Comparison of ENCODE assay signal across 16 cellular contexts in genomic region chr6:160035241-160035640, GRCh38.
A peak's percentile ranks its signal among the peaks of the same experiment; 100 is the strongest.
DNase-seq lines count a peak whose midpoint lies in the region; ATAC-seq and TF ChIP-seq lines count a peak whose summit lies in the region.
"Had no signal": no experiment of that assay in that cellular context is flagged by ENCODE, and none has a peak within 500 bp of the region (broad histone marks: within the 10 kb centered on the region; RNA-seq: fewer than 3 reads in every experiment).

No MANE protein-coding gene starts in this region.

- no peak overlapping the region for H3K4me3 ChIP-seq in mammary epithelial cell (replicated peaks in 1 of 3; ENCODE audit: insufficient read depth in 1 of 3, low read depth in 2 of 3, low read length in 3 of 3)
- no peak overlapping the region for H3K4me3 ChIP-seq in mesenchymal stem cell (ENCODE audit: insufficient read depth in 1 of 2, low read depth in 1 of 2, low read length in 2 of 2)
- no peak overlapping the region for H3K4me3 ChIP-seq in neuronal stem cell (ENCODE audit: low read length in 2 of 2)

- H3K23ac ChIP-seq in mesenchymal stem cell (ENCODE audit: low read length in 2 of 2) (no peak overlapping the region), neuronal stem cell (ENCODE audit: low read depth, low read length, poor library complexity) (no peak overlapping the region)

- no peak overlapping the region for H2AFZ ChIP-seq in mammary epithelial cell (ENCODE audit: low read depth, low read length)
- H2AFZ ChIP-seq in mesenchymal stem cell (ENCODE audit: low read depth, low read length) = no peak overlapping the region
- H2AFZ ChIP-seq in neuronal stem cell (ENCODE audit: low read length) = no peak overlapping the region

- DNase-seq in MCF 10A (ENCODE audit: unreplicated experiment) (no peak), mammary epithelial cell (no peak), T-helper 17 cell (no peak), foreskin keratinocyte (no peak), mesenchymal stem cell (no peak), neuronal stem cell (ENCODE audit: low spot score) (no peak)
- DNase-seq in stimulated activated effector memory CD8-positive, alpha-beta T cell treated with anti-CD3 and anti-CD28 coated beads, Interleukin-12 subunit alpha, Interleukin-12 subunit beta, amount 100 ng/mL, for 72 hours (ENCODE audit: low spot score in 2 of 2) = no peak
- DNase-seq: C1 segment of cervical spinal cord, Caco-2, KG1, NCI-H1092 treated with DMSO at 0.1 percent for 48 hours, NCI-H1694 treated with DMSO at 0.1 percent for 48 hours, NCI-H69, PC-3 had no signal

- H3K4me1 Mint-ChIP-seq in MCF 10A (ENCODE audit: insufficient read depth, unreplicated experiment) (peaks cover 55% of the 10 kb centered on the region), T-helper 17 cell (peaks cover 22% of the 10 kb centered on the region)
- H3K4me1 Mint-ChIP-seq in stimulated activated effector memory CD8-positive, alpha-beta T cell treated with anti-CD3 and anti-CD28 coated beads, Interleukin-12 subunit alpha, Interleukin-12 subunit beta, amount 100 ng/mL, for 72 hours = peaks cover 39% of the 10 kb centered on the region

- no peaks in the 10 kb centered on the region for H3K9me3 Mint-ChIP-seq in MCF 10A (ENCODE audit: unreplicated experiment)
- no peaks in the 10 kb centered on the region for H3K9me3 Mint-ChIP-seq in stimulated activated effector memory CD8-positive, alpha-beta T cell treated with anti-CD3 and anti-CD28 coated beads, Interleukin-12 subunit alpha, Interleukin-12 subunit beta, amount 100 ng/mL, for 72 hours

- intact Hi-C loops in MCF 10A (cut with micrococcal nuclease) (no loop called here), mammary epithelial cell (cut with micrococcal nuclease) (no loop called here)

- peaks cover 60% of the 10 kb centered on the region for H3K36me3 Mint-ChIP-seq in MCF 10A (ENCODE audit: insufficient read depth, unreplicated experiment)
- peaks cover 20% of the 10 kb centered on the region for H3K36me3 Mint-ChIP-seq in T-helper 17 cell (ENCODE audit: low read depth)
- peaks cover 97% of the 10 kb centered on the region for H3K36me3 Mint-ChIP-seq in stimulated activated effector memory CD8-positive, alpha-beta T cell treated with anti-CD3 and anti-CD28 coated beads, Interleukin-12 subunit alpha, Interleukin-12 subunit beta, amount 100 ng/mL, for 72 hours

- no peak for TF ChIP-seq CTCF in MCF 10A (IDR thresholded peaks at IDR 0.05; ENCODE audit: unreplicated experiment)
- TF ChIP-seq CTCF in mammary epithelial cell (conservative IDR thresholded peaks at IDR 0.05 in 1 of 2, IDR thresholded peaks at IDR 0.05 in 1 of 2; ENCODE audit: extremely low read depth in 1 of 2, insufficient read depth in 1 of 2, low read depth in 1 of 2, low read length in 2 of 2) = no peak
- no peak for TF ChIP-seq CTCF in foreskin keratinocyte (conservative IDR thresholded peaks at IDR 0.05)

- no peak overlapping the region for H2AK5ac ChIP-seq in mesenchymal stem cell (ENCODE audit: low read length, severe bottlenecking)
- no peak overlapping the region for H2AK5ac ChIP-seq in neuronal stem cell (ENCODE audit: low read depth, low read length)

- CTCF ChIA-PET in MCF 10A (lab: Yijun Ruan, JAX) = interaction anchor here (0.6 to 1.3 kb wide), 2 partner anchors 68 to 848 kb away, joined by 3 to 4 read pairs; no protein-coding TSS in a partner anchor
- CTCF ChIA-PET in mammary epithelial cell (lab: Charles Lee; ENCODE audit: low non-redundant PET) = no interaction called here

- H3K18ac ChIP-seq in mesenchymal stem cell (ENCODE audit: low read depth in 1 of 2, low read length in 2 of 2) (no peak overlapping the region), neuronal stem cell (ENCODE audit: low read length) (no peak overlapping the region)

- H3K4me3 Mint-ChIP-seq in MCF 10A (ENCODE audit: unreplicated experiment) (peak overlapping the region; percentile 21), T-helper 17 cell (no peak overlapping the region)
- no peak overlapping the region for H3K4me3 Mint-ChIP-seq in stimulated activated effector memory CD8-positive, alpha-beta T cell treated with anti-CD3 and anti-CD28 coated beads, Interleukin-12 subunit alpha, Interleukin-12 subunit beta, amount 100 ng/mL, for 72 hours

- ATAC-seq in T-helper 17 cell = no peak
- ATAC-seq in foreskin keratinocyte = no peak
- no peak for ATAC-seq in stimulated activated effector memory CD8-positive, alpha-beta T cell treated with anti-CD3 and anti-CD28 coated beads, Interleukin-12 subunit alpha, Interleukin-12 subunit beta, amount 100 ng/mL, for 72 hours
- ATAC-seq in GM18498 (IDR thresholded peaks at IDR 0.05; ENCODE audit: unreplicated experiment) = no peak
- ATAC-seq: HCT116, PC-3 had no signal

- H3K4me2 ChIP-seq in mammary epithelial cell (ENCODE audit: insufficient read depth, low read depth, low read length) (no peak overlapping the region), mesenchymal stem cell (ENCODE audit: low read length, poor library complexity, severe bottlenecking) (no peak overlapping the region), neuronal stem cell (ENCODE audit: insufficient read depth, low read length, poor library complexity, severe bottlenecking) (no peak overlapping the region)

- in situ Hi-C loops in mammary epithelial cell (cut with MboI; ENCODE audit: low sequenced_read_pairs in 2 of 2) = no loop called here

- 96% methylated on average over 4 of the region's 7 CpGs for WGBS in mammary epithelial cell (ENCODE audit: low coverage, missing lambda C conversion rate)
- 98% methylated on average over 7 of the region's 7 CpGs for WGBS in mesenchymal stem cell
- WGBS in neuronal stem cell (ENCODE audit: extremely low coverage in 2 of 2, insufficient read length in 2 of 2, insufficient replicate concordance in 1 of 2), 2 donors = no CpG with 5 or more reads among the region's 7 CpGs

- H2BK120ac ChIP-seq in mesenchymal stem cell (ENCODE audit: low read depth, low read length) (no peak overlapping the region), neuronal stem cell (ENCODE audit: low read depth, low read length) (no peak overlapping the region)

- POLR2A ChIA-PET in MCF 10A (lab: Yijun Ruan, JAX) = interaction anchor here (0.6 to 5.0 kb wide), 4 partner anchors 9 to 71 kb away, joined by 3 to 33 read pairs (median 6); partner anchors contain the start of gene IGF2R

- H3K4ac ChIP-seq in mesenchymal stem cell (ENCODE audit: low read depth in 1 of 2, low read length in 2 of 2) (no peak overlapping the region), neuronal stem cell (ENCODE audit: low read length) (no peak overlapping the region)

- dilution Hi-C loops in mammary epithelial cell (cut with HindIII; ENCODE audit: low sequenced_read_pairs) = no loop called here

- peaks cover 5% of the 10 kb centered on the region for H3K79me2 ChIP-seq in mammary epithelial cell (ENCODE audit: insufficient read depth, low read length)

- H3K4me1 ChIP-seq in mammary epithelial cell (ENCODE audit: insufficient read depth, low read length) (peaks cover 25% of the 10 kb centered on the region), foreskin keratinocyte (peaks cover 18% of the 10 kb centered on the region), mesenchymal stem cell (ENCODE audit: control insufficient read depth, insufficient read depth, low read depth, low read length) (peaks cover 6% of the 10 kb centered on the region), neuronal stem cell (ENCODE audit: control insufficient read depth in 2 of 2, insufficient read depth in 1 of 2, low read depth in 1 of 2, low read length in 2 of 2) (peaks cover 2 to 3% of the 10 kb centered on the region in 2 donors)
- H3K4me1 ChIP-seq: Caco-2 had no signal

- H3K36me3 ChIP-seq in mammary epithelial cell (ENCODE audit: insufficient read depth, low read length) = peaks cover 13% of the 10 kb centered on the region
- H3K36me3 ChIP-seq in mesenchymal stem cell (ENCODE audit: control insufficient read depth in 1 of 2, insufficient read depth in 2 of 2, low read depth in 1 of 2, low read length in 2 of 2) = peaks cover 39 to 64% of the 10 kb centered on the region in 2 experiments
- H3K36me3 ChIP-seq in neuronal stem cell (replicated peaks in 1 of 2; ENCODE audit: control insufficient read depth in 2 of 2, insufficient read depth in 2 of 2, low read length in 2 of 2) = peaks cover 29 to 98% of the 10 kb centered on the region in 2 donors

- no peaks in the 10 kb centered on the region for H3K27me3 Mint-ChIP-seq in MCF 10A (ENCODE audit: insufficient read depth, unreplicated experiment)
- no peaks in the 10 kb centered on the region for H3K27me3 Mint-ChIP-seq in T-helper 17 cell

- no peaks in the 10 kb centered on the region for H3K9me3 ChIP-seq in mammary epithelial cell (replicated peaks; ENCODE audit: insufficient read depth, low read length)
- no peaks in the 10 kb centered on the region for H3K9me3 ChIP-seq in T-helper 17 cell (ENCODE audit: control insufficient read depth, low read length, poor library complexity, severe bottlenecking)
- H3K9me3 ChIP-seq in mesenchymal stem cell (ENCODE audit: control insufficient read depth, low read length) = no peaks in the 10 kb centered on the region
- no peaks in the 10 kb centered on the region for H3K9me3 ChIP-seq in neuronal stem cell (replicated peaks in 1 of 2; ENCODE audit: control insufficient read depth in 2 of 2, insufficient read depth in 1 of 2, low read depth in 1 of 2, low read length in 2 of 2)
- H3K9me3 ChIP-seq: Caco-2 had no signal

- no peak overlapping the region for H2BK12ac ChIP-seq in mesenchymal stem cell (ENCODE audit: low read length in 2 of 2)
- H2BK12ac ChIP-seq in neuronal stem cell (ENCODE audit: low read length) = no peak overlapping the region

- H2BK15ac ChIP-seq in mesenchymal stem cell (ENCODE audit: low read depth, poor library complexity, severe bottlenecking) (no peak overlapping the region), neuronal stem cell (ENCODE audit: low read length) (no peak overlapping the region)

- no peak overlapping the region for H3K27ac ChIP-seq in mammary epithelial cell (ENCODE audit: insufficient read depth, low read depth, low read length)
- peak overlapping the region; percentile 89 for H3K27ac ChIP-seq in foreskin keratinocyte
- H3K27ac ChIP-seq in mesenchymal stem cell (ENCODE audit: low read length, poor library complexity, severe bottlenecking) = no peak overlapping the region
- H3K27ac ChIP-seq in neuronal stem cell (replicated peaks; ENCODE audit: low read length) = no peak overlapping the region

- H3K27me3 ChIP-seq in mammary epithelial cell (ENCODE audit: insufficient read depth, low read length) (no peaks in the 10 kb centered on the region), foreskin keratinocyte (no peaks in the 10 kb centered on the region), mesenchymal stem cell (ENCODE audit: control insufficient read depth in 1 of 2, insufficient read depth in 1 of 2, low read length in 2 of 2) (no peaks in the 10 kb centered on the region), neuronal stem cell (ENCODE audit: control insufficient read depth in 3 of 3, insufficient read depth in 3 of 3, low read depth in 1 of 3, low read length in 3 of 3) (no peaks in the 10 kb centered on the region)

- H3K79me1 ChIP-seq in mesenchymal stem cell (replicated peaks; ENCODE audit: low read length, poor library complexity, severe bottlenecking) = peaks cover 47% of the 10 kb centered on the region
- H3K79me1 ChIP-seq in neuronal stem cell (ENCODE audit: low read depth, low read length) = no peaks in the 10 kb centered on the region

- H4K20me1 ChIP-seq in mammary epithelial cell (ENCODE audit: insufficient read depth, low read length) = no peaks in the 10 kb centered on the region

- BruUV-seq in MCF 10A (replicated peaks; lab: Mats Ljungman, UMichigan) (no TSS peak), mammary epithelial cell (replicated peaks; lab: Mats Ljungman, UMichigan) (no TSS peak)

- H3K14ac ChIP-seq in mesenchymal stem cell (ENCODE audit: low read length in 2 of 2) (no peak overlapping the region), neuronal stem cell (ENCODE audit: low read length) (no peak overlapping the region)

- H4K91ac ChIP-seq in mesenchymal stem cell (ENCODE audit: low read length) (no peak overlapping the region), neuronal stem cell (ENCODE audit: low read depth, low read length, poor library complexity) (no peak overlapping the region)

- H4K8ac ChIP-seq in mesenchymal stem cell (ENCODE audit: low read length) (no peak overlapping the region), neuronal stem cell (ENCODE audit: low read depth, low read length) (no peak overlapping the region)

- no peak overlapping the region for H2BK5ac ChIP-seq in mesenchymal stem cell (ENCODE audit: low read depth, low read length, poor library complexity, severe bottlenecking)
- H2BK5ac ChIP-seq in neuronal stem cell (ENCODE audit: low read length) = no peak overlapping the region

- no peak overlapping the region for H3K9ac ChIP-seq in mammary epithelial cell (ENCODE audit: insufficient read depth, low read length)
- no peak overlapping the region for H3K9ac ChIP-seq in mesenchymal stem cell (ENCODE audit: low read length)
- no peak overlapping the region for H3K9ac ChIP-seq in neuronal stem cell (ENCODE audit: low read depth, low read length, poor library complexity)

- H3K27ac Mint-ChIP-seq in MCF 10A (ENCODE audit: low read depth, unreplicated experiment) (peak overlapping the region; percentile 96), T-helper 17 cell (peak overlapping the region; percentile 78)
- H3K27ac Mint-ChIP-seq in stimulated activated effector memory CD8-positive, alpha-beta T cell treated with anti-CD3 and anti-CD28 coated beads, Interleukin-12 subunit alpha, Interleukin-12 subunit beta, amount 100 ng/mL, for 72 hours = peak overlapping the region; percentile 86
